ENCODE assay signal across 1 cellular context in the genomic region with DNA sequence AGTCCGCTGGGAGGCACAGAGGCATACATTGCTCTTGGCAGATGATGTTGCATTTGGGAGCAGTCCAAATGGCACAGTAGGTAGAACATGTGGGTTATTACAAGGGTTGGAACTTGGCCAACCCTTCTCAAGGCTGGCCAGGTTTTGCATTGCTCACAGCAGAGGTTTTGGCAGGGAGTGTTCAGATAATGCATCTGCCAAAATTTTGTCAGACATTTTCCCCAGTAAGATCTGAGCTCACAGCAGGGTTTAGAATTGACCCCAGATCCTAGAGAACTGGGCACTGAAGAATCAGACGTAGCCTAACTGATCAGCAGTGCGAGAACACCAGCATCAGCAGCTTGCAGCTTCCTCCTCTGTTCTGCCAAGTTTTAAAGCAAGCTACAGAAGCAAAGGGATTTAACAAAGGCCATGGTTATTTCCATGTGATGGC.
TF ChIP-seq lines count a peak whose summit lies in the region.

No MANE protein-coding gene starts in this region.

TF ChIP-seq in GM23338, 12 proteins besides CTCF, POLR2A, EP300 and RAD21 (continued from another document):
- TF ChIP-seq, protein P1, sequence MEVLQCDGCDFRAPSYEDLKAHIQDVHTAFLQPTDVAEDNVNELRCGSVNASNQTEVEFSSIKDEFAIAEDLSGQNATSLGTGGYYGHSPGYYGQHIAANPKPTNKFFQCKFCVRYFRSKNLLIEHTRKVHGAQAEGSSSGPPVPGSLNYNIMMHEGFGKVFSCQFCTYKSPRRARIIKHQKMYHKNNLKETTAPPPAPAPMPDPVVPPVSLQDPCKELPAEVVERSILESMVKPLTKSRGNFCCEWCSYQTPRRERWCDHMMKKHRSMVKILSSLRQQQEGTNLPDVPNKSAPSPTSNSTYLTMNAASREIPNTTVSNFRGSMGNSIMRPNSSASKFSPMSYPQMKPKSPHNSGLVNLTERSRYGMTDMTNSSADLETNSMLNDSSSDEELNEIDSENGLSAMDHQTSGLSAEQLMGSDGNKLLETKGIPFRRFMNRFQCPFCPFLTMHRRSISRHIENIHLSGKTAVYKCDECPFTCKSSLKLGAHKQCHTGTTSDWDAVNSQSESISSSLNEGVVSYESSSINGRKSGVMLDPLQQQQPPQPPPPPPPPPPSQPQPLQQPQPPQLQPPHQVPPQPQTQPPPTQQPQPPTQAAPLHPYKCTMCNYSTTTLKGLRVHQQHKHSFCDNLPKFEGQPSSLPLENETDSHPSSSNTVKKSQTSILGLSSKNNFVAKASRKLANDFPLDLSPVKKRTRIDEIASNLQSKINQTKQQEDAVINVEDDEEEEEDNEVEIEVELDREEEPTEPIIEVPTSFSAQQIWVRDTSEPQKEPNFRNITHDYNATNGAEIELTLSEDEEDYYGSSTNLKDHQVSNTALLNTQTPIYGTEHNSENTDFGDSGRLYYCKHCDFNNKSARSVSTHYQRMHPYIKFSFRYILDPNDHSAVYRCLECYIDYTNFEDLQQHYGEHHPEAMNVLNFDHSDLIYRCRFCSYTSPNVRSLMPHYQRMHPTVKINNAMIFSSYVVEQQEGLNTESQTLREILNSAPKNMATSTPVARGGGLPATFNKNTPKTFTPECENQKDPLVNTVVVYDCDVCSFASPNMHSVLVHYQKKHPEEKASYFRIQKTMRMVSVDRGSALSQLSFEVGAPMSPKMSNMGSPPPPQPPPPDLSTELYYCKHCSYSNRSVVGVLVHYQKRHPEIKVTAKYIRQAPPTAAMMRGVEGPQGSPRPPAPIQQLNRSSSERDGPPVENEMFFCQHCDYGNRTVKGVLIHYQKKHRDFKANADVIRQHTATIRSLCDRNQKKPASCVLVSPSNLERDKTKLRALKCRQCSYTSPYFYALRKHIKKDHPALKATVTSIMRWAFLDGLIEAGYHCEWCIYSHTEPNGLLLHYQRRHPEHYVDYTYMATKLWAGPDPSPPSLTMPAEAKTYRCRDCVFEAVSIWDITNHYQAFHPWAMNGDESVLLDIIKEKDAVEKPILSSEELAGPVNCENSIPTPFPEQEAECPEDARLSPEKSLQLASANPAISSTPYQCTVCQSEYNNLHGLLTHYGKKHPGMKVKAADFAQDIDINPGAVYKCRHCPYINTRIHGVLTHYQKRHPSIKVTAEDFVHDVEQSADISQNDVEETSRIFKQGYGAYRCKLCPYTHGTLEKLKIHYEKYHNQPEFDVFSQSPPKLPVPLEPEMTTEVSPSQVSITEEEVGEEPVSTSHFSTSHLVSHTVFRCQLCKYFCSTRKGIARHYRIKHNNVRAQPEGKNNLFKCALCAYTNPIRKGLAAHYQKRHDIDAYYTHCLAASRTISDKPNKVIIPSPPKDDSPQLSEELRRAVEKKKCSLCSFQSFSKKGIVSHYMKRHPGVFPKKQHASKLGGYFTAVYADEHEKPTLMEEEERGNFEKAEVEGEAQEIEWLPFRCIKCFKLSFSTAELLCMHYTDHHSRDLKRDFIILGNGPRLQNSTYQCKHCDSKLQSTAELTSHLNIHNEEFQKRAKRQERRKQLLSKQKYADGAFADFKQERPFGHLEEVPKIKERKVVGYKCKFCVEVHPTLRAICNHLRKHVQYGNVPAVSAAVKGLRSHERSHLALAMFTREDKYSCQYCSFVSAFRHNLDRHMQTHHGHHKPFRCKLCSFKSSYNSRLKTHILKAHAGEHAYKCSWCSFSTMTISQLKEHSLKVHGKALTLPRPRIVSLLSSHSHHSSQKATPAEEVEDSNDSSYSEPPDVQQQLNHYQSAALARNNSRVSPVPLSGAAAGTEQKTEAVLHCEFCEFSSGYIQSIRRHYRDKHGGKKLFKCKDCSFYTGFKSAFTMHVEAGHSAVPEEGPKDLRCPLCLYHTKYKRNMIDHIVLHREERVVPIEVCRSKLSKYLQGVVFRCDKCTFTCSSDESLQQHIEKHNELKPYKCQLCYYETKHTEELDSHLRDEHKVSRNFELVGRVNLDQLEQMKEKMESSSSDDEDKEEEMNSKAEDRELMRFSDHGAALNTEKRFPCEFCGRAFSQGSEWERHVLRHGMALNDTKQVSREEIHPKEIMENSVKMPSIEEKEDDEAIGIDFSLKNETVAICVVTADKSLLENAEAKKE (CRISPR knock-in tag; IDR thresholded peaks at IDR 0.05) = no peak
- TF ChIP-seq, protein P2, sequence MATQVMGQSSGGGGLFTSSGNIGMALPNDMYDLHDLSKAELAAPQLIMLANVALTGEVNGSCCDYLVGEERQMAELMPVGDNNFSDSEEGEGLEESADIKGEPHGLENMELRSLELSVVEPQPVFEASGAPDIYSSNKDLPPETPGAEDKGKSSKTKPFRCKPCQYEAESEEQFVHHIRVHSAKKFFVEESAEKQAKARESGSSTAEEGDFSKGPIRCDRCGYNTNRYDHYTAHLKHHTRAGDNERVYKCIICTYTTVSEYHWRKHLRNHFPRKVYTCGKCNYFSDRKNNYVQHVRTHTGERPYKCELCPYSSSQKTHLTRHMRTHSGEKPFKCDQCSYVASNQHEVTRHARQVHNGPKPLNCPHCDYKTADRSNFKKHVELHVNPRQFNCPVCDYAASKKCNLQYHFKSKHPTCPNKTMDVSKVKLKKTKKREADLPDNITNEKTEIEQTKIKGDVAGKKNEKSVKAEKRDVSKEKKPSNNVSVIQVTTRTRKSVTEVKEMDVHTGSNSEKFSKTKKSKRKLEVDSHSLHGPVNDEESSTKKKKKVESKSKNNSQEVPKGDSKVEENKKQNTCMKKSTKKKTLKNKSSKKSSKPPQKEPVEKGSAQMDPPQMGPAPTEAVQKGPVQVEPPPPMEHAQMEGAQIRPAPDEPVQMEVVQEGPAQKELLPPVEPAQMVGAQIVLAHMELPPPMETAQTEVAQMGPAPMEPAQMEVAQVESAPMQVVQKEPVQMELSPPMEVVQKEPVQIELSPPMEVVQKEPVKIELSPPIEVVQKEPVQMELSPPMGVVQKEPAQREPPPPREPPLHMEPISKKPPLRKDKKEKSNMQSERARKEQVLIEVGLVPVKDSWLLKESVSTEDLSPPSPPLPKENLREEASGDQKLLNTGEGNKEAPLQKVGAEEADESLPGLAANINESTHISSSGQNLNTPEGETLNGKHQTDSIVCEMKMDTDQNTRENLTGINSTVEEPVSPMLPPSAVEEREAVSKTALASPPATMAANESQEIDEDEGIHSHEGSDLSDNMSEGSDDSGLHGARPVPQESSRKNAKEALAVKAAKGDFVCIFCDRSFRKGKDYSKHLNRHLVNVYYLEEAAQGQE (IDR thresholded peaks at IDR 0.05; ENCODE audit: unreplicated experiment) = no peak
- TF ChIP-seq ZNF331 (CRISPR knock-in tag; IDR thresholded peaks at IDR 0.05; ENCODE audit: low read depth) = no peak
- no peak for TF ChIP-seq ZNF114 (CRISPR knock-in tag; IDR thresholded peaks at IDR 0.05)
